34 cellular contexts compared by ENCODE assay signal in the genomic region with DNA sequence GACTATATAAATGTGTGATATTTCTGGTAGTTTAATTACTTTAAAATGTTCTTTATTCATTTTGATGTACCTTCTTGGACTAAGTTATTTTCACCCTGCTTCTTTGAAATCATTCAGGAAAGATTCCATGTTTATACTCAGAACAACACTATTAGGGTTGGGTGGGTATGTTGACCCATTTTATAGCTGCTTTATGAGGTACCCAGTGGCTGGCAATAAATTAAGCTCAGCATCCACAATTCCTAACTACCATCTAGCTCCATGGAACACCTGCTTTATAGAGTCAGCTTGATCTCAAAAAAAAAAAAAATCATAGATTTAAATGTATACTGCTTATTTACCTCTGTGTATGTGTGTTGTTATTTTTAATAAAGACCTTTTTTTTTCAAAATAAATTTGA.
"Had no signal": no experiment of that assay in that cellular context is flagged by ENCODE, and none has a peak within 500 bp of the region (broad histone marks: within the 10 kb centered on the region; RNA-seq: fewer than 3 reads in every experiment).

No MANE protein-coding gene starts in this region.

- H3K9me3 ChIP-seq: MG63 had no signal

- H3K27me3 ChIP-seq: MG63 had no signal

- H3K36me3 ChIP-seq: MG63 had no signal

- DNase-seq: Karpas-422, Kasumi-1, MG63, MM.1S, MV-4-11, NCI-H1048, NCI-H1092, NCI-H1092 treated with DMSO at 0.1 percent for 48 hours, NCI-H1105, NCI-H1105 treated with DMSO at 0.1 percent for 48 hours, NCI-H1417, NCI-H1417 treated with DMSO at 0.1 percent for 48 hours, NCI-H1436, NCI-H1436 treated with DMSO at 0.1 percent for 48 hours, NCI-H146, NCI-H1694, NCI-H1694 treated with DMSO at 0.1 percent for 48 hours, NCI-H187, NCI-H187 treated with DMSO at 0.1 percent for 48 hours, NCI-H1930, NCI-H2029, NCI-H2029 treated with DMSO at 0.1 percent for 48 hours, NCI-H2081, NCI-H2081 treated with DMSO at 0.1 percent for 48 hours, NCI-H2107, NCI-H2171, NCI-H2171 treated with DMSO at 0.1 percent for 48 hours, NCI-H2227 treated with DMSO at 0.1 percent for 48 hours, NCI-H226, NCI-H345, NCI-H446, NCI-H446 treated with DMSO at 0.1 percent for 48 hours, NCI-H510A, NCI-H510A treated with DMSO at 0.1 percent for 48 hours had no signal

- H3K4me3 ChIP-seq: MG63 had no signal
